28 cellular contexts compared by ENCODE assay signal in genomic region chr11:26037716-26038115, GRCh38.
A peak's percentile ranks its signal among the peaks of the same experiment; 100 is the strongest.
DNase-seq lines count a peak whose midpoint lies in the region; ATAC-seq and TF ChIP-seq lines count a peak whose summit lies in the region.
"Had no signal": no experiment of that assay in that cellular context is flagged by ENCODE, and none has a peak within 500 bp of the region (broad histone marks: within the 10 kb centered on the region; RNA-seq: fewer than 3 reads in every experiment).

No MANE protein-coding gene starts in this region.

- no peaks in the 10 kb centered on the region for H3K9me3 Mint-ChIP-seq in activated CD8-positive, alpha-beta T cell treated with anti-CD3 and anti-CD28 coated beads, Interleukin-2, amount 10 ng/mL, durations not matched to agents 7 days and 5 days (ENCODE audit: insufficient read depth)
- H3K9me3 Mint-ChIP-seq: activated CD4-positive, alpha-beta T cell treated with anti-CD3 and anti-CD28 coated beads, Interleukin-2, amount 10 ng/mL, durations not matched to agents 24 days and 14 days; memory B cell had no signal

- no peak overlapping the region for H3K4me3 ChIP-seq in OCI-LY7 (ENCODE audit: low read depth, low read length, poor library complexity, severe bottlenecking)
- no peak overlapping the region for H3K4me3 ChIP-seq in BE2C (ENCODE audit: low read depth, low read length)
- H3K4me3 ChIP-seq: dorsolateral prefrontal cortex, GM23248, right atrium auricular region, upper lobe of right lung had no signal

- no peaks in the 10 kb centered on the region for H4K20me1 ChIP-seq in OCI-LY7 (ENCODE audit: insufficient read depth, low read length)

- no peak overlapping the region for H3K27ac ChIP-seq in OCI-LY7 (ENCODE audit: low read depth, low read length, poor library complexity, severe bottlenecking)
- H3K27ac ChIP-seq: dorsolateral prefrontal cortex, GM23248, right atrium auricular region, upper lobe of right lung, VCaP had no signal

- peak; percentile 68 for ATAC-seq in GM18868 (IDR thresholded peaks at IDR 0.05; ENCODE audit: unreplicated experiment)
- peak; percentile 66 for ATAC-seq in GM21526 (IDR thresholded peaks at IDR 0.05; ENCODE audit: low FRiP score, unreplicated experiment)
- ATAC-seq in HG02885 (IDR thresholded peaks at IDR 0.05; ENCODE audit: poor library complexity, unreplicated experiment), result peak; percentile 82
- ATAC-seq in GM18498 (IDR thresholded peaks at IDR 0.05; ENCODE audit: unreplicated experiment), result no peak
- ATAC-seq in activated CD8-positive, alpha-beta T cell treated with anti-CD3 and anti-CD28 coated beads, Interleukin-2, amount 10 ng/mL, durations not matched to agents 7 days and 5 days, result no peak
- ATAC-seq: activated naive CD8-positive, alpha-beta T cell treated with anti-CD3 and anti-CD28 coated beads, Interleukin-2, amount 50 U/mL, for 24 hours; activated T-cell treated with anti-CD3 and anti-CD28 coated beads, Interleukin-2, amount 50 U/mL, for 4 hours; Panc1; upper lobe of right lung had no signal

- POLR2A ChIA-PET in OCI-LY7 (lab: Charles Lee), result interaction anchor here (0.7 to 2.3 kb wide), 4 partner anchors 11 to 55 kb away, joined by 3 to 9 read pairs (median 6); no protein-coding TSS in a partner anchor
- POLR2A ChIA-PET in activated CD8-positive, alpha-beta T cell treated with anti-CD3 and anti-CD28 coated beads, Interleukin-2, amount 10 ng/mL, durations not matched to agents 7 days and 5 days (lab: Charles Lee), result no interaction called here

- no peaks in the 10 kb centered on the region for H3K4me1 Mint-ChIP-seq in activated CD8-positive, alpha-beta T cell treated with anti-CD3 and anti-CD28 coated beads, Interleukin-2, amount 10 ng/mL, durations not matched to agents 7 days and 5 days (ENCODE audit: low read depth)
- H3K4me1 Mint-ChIP-seq: activated CD4-positive, alpha-beta T cell treated with anti-CD3 and anti-CD28 coated beads, Interleukin-2, amount 10 ng/mL, durations not matched to agents 24 days and 14 days; activated naive CD8-positive, alpha-beta T cell treated with anti-CD3 and anti-CD28 coated beads, Interleukin-2, amount 50 U/mL, for 24 hours; memory B cell had no signal

- no peaks in the 10 kb centered on the region for H3K27me3 ChIP-seq in BE2C
- H3K27me3 ChIP-seq: right atrium auricular region, upper lobe of right lung had no signal

- DNase-seq in OCI-LY7 (ENCODE audit: low spot score) (no peak), NCI-H2171 (lab: John Stamatoyannopoulos, UW) (no peak), BE2C (no peak)
- no peak for DNase-seq in activated CD8-positive, alpha-beta T cell treated with anti-CD3 and anti-CD28 coated beads, Interleukin-2, amount 10 ng/mL, durations not matched to agents 7 days and 5 days
- DNase-seq: ACHN; activated CD4-positive, alpha-beta T cell treated with anti-CD3 and anti-CD28 coated beads, Interleukin-2, amount 10 ng/mL, durations not matched to agents 24 days and 14 days; activated gamma-delta T cell treated with Interleukin-2 at 50 U/mL for 16 hours; activated naive CD8-positive, alpha-beta T cell treated with anti-CD3 and anti-CD28 coated beads, Interleukin-2, amount 50 U/mL, for 24 hours; activated T-cell treated with anti-CD3 and anti-CD28 coated beads, Interleukin-2, amount 50 U/mL, for 4 hours; DMS153; dorsolateral prefrontal cortex; GM23248; Kasumi-1; MV-4-11; NCI-H146; NCI-H2107; NK-92 treated with Interleukin-12 subunit alpha and Interleukin-12 subunit beta, amount 100 ng/mL, for 24 hours; SHP77; substantia nigra; upper lobe of right lung had no signal

- H3K9me2 ChIP-seq in OCI-LY7 (ENCODE audit: insufficient read depth, low read length), result no peaks in the 10 kb centered on the region

- H3K9me3 ChIP-seq in OCI-LY7 (ENCODE audit: low read length), result no peaks in the 10 kb centered on the region
- no peaks in the 10 kb centered on the region for H3K9me3 ChIP-seq in BE2C
- H3K9me3 ChIP-seq: right atrium auricular region, upper lobe of right lung had no signal

- H3K27ac Mint-ChIP-seq in activated CD8-positive, alpha-beta T cell treated with anti-CD3 and anti-CD28 coated beads, Interleukin-2, amount 10 ng/mL, durations not matched to agents 7 days and 5 days, result no peak overlapping the region
- H3K27ac Mint-ChIP-seq: activated CD4-positive, alpha-beta T cell treated with anti-CD3 and anti-CD28 coated beads, Interleukin-2, amount 10 ng/mL, durations not matched to agents 24 days and 14 days; activated naive CD8-positive, alpha-beta T cell treated with anti-CD3 and anti-CD28 coated beads, Interleukin-2, amount 50 U/mL, for 24 hours; memory B cell had no signal

- no TSS peak for BruUV-seq in OCI-LY7 (replicated peaks; lab: Mats Ljungman, UMichigan)

- no peaks in the 10 kb centered on the region for H3K27me3 Mint-ChIP-seq in activated CD8-positive, alpha-beta T cell treated with anti-CD3 and anti-CD28 coated beads, Interleukin-2, amount 10 ng/mL, durations not matched to agents 7 days and 5 days (ENCODE audit: low read depth)
- H3K27me3 Mint-ChIP-seq: activated CD4-positive, alpha-beta T cell treated with anti-CD3 and anti-CD28 coated beads, Interleukin-2, amount 10 ng/mL, durations not matched to agents 24 days and 14 days; activated naive CD8-positive, alpha-beta T cell treated with anti-CD3 and anti-CD28 coated beads, Interleukin-2, amount 50 U/mL, for 24 hours; memory B cell had no signal

- H3K4me2 ChIP-seq in OCI-LY7 (ENCODE audit: low read length), result no peak overlapping the region

- no peaks in the 10 kb centered on the region for H3K36me3 Mint-ChIP-seq in activated CD8-positive, alpha-beta T cell treated with anti-CD3 and anti-CD28 coated beads, Interleukin-2, amount 10 ng/mL, durations not matched to agents 7 days and 5 days (ENCODE audit: low read depth)
- H3K36me3 Mint-ChIP-seq: memory B cell had no signal

- H2AFZ ChIP-seq in OCI-LY7 (ENCODE audit: low read length), result peak overlapping the region; percentile 14; the same call in 1 of the 2 replicates
- H2AFZ ChIP-seq: GM23248 had no signal

- H3K4me1 ChIP-seq in OCI-LY7 (ENCODE audit: insufficient read depth, low read length, poor library complexity, severe bottlenecking) (no peaks in the 10 kb centered on the region), BE2C (no peaks in the 10 kb centered on the region)
- H3K4me1 ChIP-seq: right atrium auricular region, upper lobe of right lung had no signal

- H3K36me3 ChIP-seq in OCI-LY7 (ENCODE audit: insufficient read depth, low read length) (no peaks in the 10 kb centered on the region), BE2C (no peaks in the 10 kb centered on the region)
- H3K36me3 ChIP-seq: right atrium auricular region, upper lobe of right lung had no signal

- intact Hi-C loops in OCI-LY7 (cut with micrococcal nuclease; ENCODE audit: unreplicated experiment), result no loop called here

- no peak overlapping the region for H3K4me3 Mint-ChIP-seq in activated CD8-positive, alpha-beta T cell treated with anti-CD3 and anti-CD28 coated beads, Interleukin-2, amount 10 ng/mL, durations not matched to agents 7 days and 5 days
- H3K4me3 Mint-ChIP-seq: activated CD4-positive, alpha-beta T cell treated with anti-CD3 and anti-CD28 coated beads, Interleukin-2, amount 10 ng/mL, durations not matched to agents 24 days and 14 days; activated naive CD8-positive, alpha-beta T cell treated with anti-CD3 and anti-CD28 coated beads, Interleukin-2, amount 50 U/mL, for 24 hours; activated T-cell treated with anti-CD3 and anti-CD28 coated beads, Interleukin-2, amount 50 U/mL, for 4 hours; memory B cell had no signal

- CTCF ChIA-PET in OCI-LY7 (lab: Charles Lee; ENCODE audit: unreplicated experiment), result no interaction called here
- CTCF ChIA-PET in activated CD8-positive, alpha-beta T cell treated with anti-CD3 and anti-CD28 coated beads, Interleukin-2, amount 10 ng/mL, durations not matched to agents 7 days and 5 days (lab: Charles Lee), result no interaction called here

- TF ChIP-seq CTCF in OCI-LY7 (conservative IDR thresholded peaks at IDR 0.05; ENCODE audit: low read length) (no peak), BE2C (IDR thresholded peaks at IDR 0.05; ENCODE audit: low read depth, low read length) (no peak)

- H3K79me2 ChIP-seq in OCI-LY7 (ENCODE audit: insufficient read depth, low read depth, low read length), result no peaks in the 10 kb centered on the region

Comparison
In these comparisons a context has a peak if more than half of its experiments do, and no peak if none do; other contexts are left out.
1. ATAC-seq: peak in GM18868 (single experiment), GM21526 (single experiment) and HG02885 (single experiment); none in GM18498 (single experiment) and activated CD8-positive, alpha-beta T cell treated with anti-CD3 and anti-CD28 coated beads, Interleukin-2, amount 10 ng/mL, durations not matched to agents 7 days and 5 days (single experiment).